ENCODE assay signal across 8 cellular contexts in genomic region chr5:55172051-55172899, GRCh38. TPM values are rescaled to one million over a fixed set of nuclear protein-coding genes. Genes with fewer than 3 reads are reported as not detected.
DNase-seq lines count a peak whose midpoint lies in the region; ATAC-seq and TF ChIP-seq lines count a peak whose summit lies in the region.

No MANE protein-coding gene starts in this region.

- peaks cover under 1% of the 10 kb centered on the region for H3K9me3 Mint-ChIP-seq in activated B cell treated with CpG ODN at 0.5 μM for 24 hours

- ATAC-seq in GM19043 (IDR thresholded peaks at IDR 0.05; ENCODE audit: low read depth, unreplicated experiment) (peak; percentile 56), HG03378 (IDR thresholded peaks at IDR 0.05; ENCODE audit: unreplicated experiment) (peak; percentile 82), activated B cell treated with CpG ODN at 0.5 μM for 24 hours (ENCODE audit: low read depth) (peak; percentile 53), left lobe of liver (peak; percentile 78)

- no peak overlapping the region for H3K27ac Mint-ChIP-seq in activated B cell treated with CpG ODN at 0.5 μM for 24 hours

- H3K4me2 ChIP-seq in BLaER1 = peak overlapping the region; percentile 99

- H3K4me1 ChIP-seq in BLaER1 = peaks cover 32% of the 10 kb centered on the region

- POLR2A ChIA-PET in activated B cell treated with CpG ODN at 0.5 μM for 24 hours (lab: Charles Lee) = no interaction called here

- TF ChIP-seq CTCF in activated B cell treated with CpG ODN at 0.5 μM for 24 hours (IDR thresholded peaks at IDR 0.05) (peak; percentile 88), choroid plexus epithelial cell (conservative IDR thresholded peaks at IDR 0.05; ENCODE audit: low read depth, low read length) (peak; percentile 83)

- peak; percentile 63 for DNase-seq in NCI-H226
- DNase-seq in activated B cell treated with CpG ODN at 0.5 μM for 24 hours = no peak
- DNase-seq in choroid plexus epithelial cell (ENCODE audit: low read depth) = peak; percentile 89
- peak; percentile 61 for DNase-seq in left lobe of liver (ENCODE audit: low spot score)
- peak; percentile 26 for DNase-seq in stimulated activated CD4-positive, alpha-beta T cell treated with anti-CD3 and anti-CD28 coated beads, Interleukin-4, amount 100 ng/mL, for 1 hour

- peaks cover 33% of the 10 kb centered on the region for H3K4me1 Mint-ChIP-seq in activated B cell treated with CpG ODN at 0.5 μM for 24 hours

- no peaks in the 10 kb centered on the region for H3K36me3 ChIP-seq in BLaER1

- H4K20me1 ChIP-seq in BLaER1 = peaks cover 36% of the 10 kb centered on the region

- H3K9me3 ChIP-seq in BLaER1 = no peaks in the 10 kb centered on the region

- intact Hi-C loops in activated B cell treated with CpG ODN at 0.5 μM for 24 hours (cut with micrococcal nuclease) = loop anchor here (1.0 to 10.0 kb wide), 16 partner anchors 55 to 2001 kb away; partner anchors contain the start of genes ARL15, DHX29, MCIDAS and MTREX

- H3K4me3 ChIP-seq in BLaER1 = peak overlapping the region; percentile 67
- H3K4me3 ChIP-seq in choroid plexus epithelial cell (ENCODE audit: low read depth, low read length) = peak overlapping the region; percentile 56

- peaks cover 49% of the 10 kb centered on the region for H3K27me3 ChIP-seq in BLaER1

- no peak overlapping the region for H3K27ac ChIP-seq in BLaER1

- H3K4me3 Mint-ChIP-seq in activated B cell treated with CpG ODN at 0.5 μM for 24 hours = peak overlapping the region; percentile 88

- H3K9ac ChIP-seq in BLaER1 = no peak overlapping the region

- CTCF ChIA-PET in activated B cell treated with CpG ODN at 0.5 μM for 24 hours (lab: Charles Lee) = interaction anchor here (0.6 to 1.7 kb wide), 7 partner anchors 53 to 520 kb away, joined by 3 to 18 read pairs (median 3); partner anchors contain the start of genes DHX29 and MTREX

- peaks cover 51% of the 10 kb centered on the region for H3K27me3 Mint-ChIP-seq in activated B cell treated with CpG ODN at 0.5 μM for 24 hours

- no peaks in the 10 kb centered on the region for H3K36me3 Mint-ChIP-seq in activated B cell treated with CpG ODN at 0.5 μM for 24 hours (ENCODE audit: low read depth)

RNA-seq across cellular contexts. Expression of gene CDC20B, which starts 0.7 kb away (rescaled TPM):
- total RNA-seq in activated B cell treated with CpG ODN at 0.5 μM for 24 hours (not detected in 2 replicates), left lobe of liver (not detected)

RNA-seq across cellular contexts. Expression of gene GPX8, which starts 12.3 kb away (rescaled TPM):
- total RNA-seq in activated B cell treated with CpG ODN at 0.5 μM for 24 hours = not detected in 2 replicates
- total RNA-seq in left lobe of liver = 0.86 TPM

RNA-seq across cellular contexts. Expression of gene MCIDAS, which starts 54.8 kb away (rescaled TPM):
- total RNA-seq in activated B cell treated with CpG ODN at 0.5 μM for 24 hours (not detected in 2 replicates), left lobe of liver (not detected)
